ENCODE assay signal across 22 cellular contexts in the genomic region with DNA sequence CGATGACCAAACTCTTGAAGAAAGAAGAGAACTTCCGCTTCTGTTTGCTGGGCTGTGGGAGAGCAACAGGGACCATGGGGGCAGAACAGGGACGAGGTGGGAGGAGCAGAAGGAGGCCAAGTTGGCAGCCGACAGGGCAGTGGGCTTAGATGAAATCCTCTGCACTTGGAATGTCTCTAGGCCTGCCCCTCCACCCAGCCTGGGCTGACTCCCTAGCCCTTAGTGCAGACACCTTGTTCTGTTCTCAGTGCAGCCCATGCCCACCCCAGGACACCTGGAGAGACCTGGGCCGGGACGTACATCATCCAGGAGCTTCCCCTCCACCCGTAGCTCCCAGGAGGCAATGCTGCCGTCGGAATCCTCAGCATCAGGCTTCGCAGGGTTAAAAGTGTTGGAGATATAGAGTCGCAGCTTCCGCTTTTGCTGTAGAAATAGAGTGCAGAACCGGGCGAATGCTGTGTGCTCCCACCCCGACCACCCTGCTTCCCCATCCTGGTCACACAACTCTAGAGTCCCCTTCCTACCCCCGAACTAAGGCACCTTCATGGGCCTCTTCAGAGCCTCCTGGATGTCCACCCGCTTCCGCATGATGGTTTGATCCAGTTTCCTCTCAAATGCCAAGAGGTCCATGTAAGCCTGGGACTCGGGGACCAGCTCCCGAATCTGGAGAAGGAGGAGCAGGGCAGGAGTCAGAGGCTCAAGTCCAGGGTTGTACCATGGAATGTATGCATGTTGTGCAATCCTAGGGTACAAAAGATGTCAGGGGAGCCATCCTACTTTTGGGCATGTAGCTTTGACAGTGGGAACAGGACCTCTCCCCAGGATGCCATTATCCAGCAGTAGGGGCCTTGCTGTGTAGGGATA. TPM values are rescaled to one million over a fixed set of nuclear protein-coding genes. Genes with fewer than 3 reads are reported as not detected.
DNase-seq lines count a peak whose midpoint lies in the region; ATAC-seq and TF ChIP-seq lines count a peak whose summit lies in the region.
"Had no signal": no experiment of that assay in that cellular context is flagged by ENCODE, and none has a peak within 500 bp of the region (broad histone marks: within the 10 kb centered on the region; RNA-seq: fewer than 3 reads in every experiment).

No MANE protein-coding gene starts in this region.

- in situ Hi-C loops in GM23248 (cut with MboI): no loop called here

- POLR2A ChIA-PET in HCT116 (lab: Charles Lee): no interaction called here

- no peak overlapping the region for H4K91ac ChIP-seq in trophoblast cell (ENCODE audit: low read depth, low read length)

- H3F3A ChIP-seq in GM23248 (ENCODE audit: insufficient read depth): peaks cover 15% of the 10 kb centered on the region; the same call in 1 of the 2 replicates

- no peak overlapping the region for H3K4me3 ChIP-seq in HCT116 (replicated peaks in 1 of 2; ENCODE audit: low read depth in 1 of 2, low read length in 2 of 2)
- no peak overlapping the region for H3K4me3 ChIP-seq in adipocyte (ENCODE audit: low read length)
- H3K4me3 ChIP-seq in trophoblast cell (ENCODE audit: low read depth, low read length): no peak overlapping the region
- no peak overlapping the region for H3K4me3 ChIP-seq in GM23248
- H3K4me3 ChIP-seq: adrenal gland, uterus had no signal

- H3K4ac ChIP-seq in trophoblast cell (ENCODE audit: low read depth, low read length): no peak overlapping the region

- no peaks in the 10 kb centered on the region for H3K9me2 ChIP-seq in HCT116 (ENCODE audit: insufficient read depth)
- H3K9me2 ChIP-seq in GM23248 (ENCODE audit: insufficient read depth): no peaks in the 10 kb centered on the region

- no peak overlapping the region for H4K12ac ChIP-seq in trophoblast cell (ENCODE audit: low read depth, low read length)

- no peak overlapping the region for H3K18ac ChIP-seq in trophoblast cell (ENCODE audit: low read length)

- H3K9ac ChIP-seq in HCT116 (ENCODE audit: low read length) (no peak overlapping the region), adipocyte (ENCODE audit: low read length) (peak overlapping the region; percentile 7), trophoblast cell (ENCODE audit: low read length) (peak overlapping the region; percentile 28), GM23248 (no peak overlapping the region)

- intact Hi-C loops in HCT116 (cut with micrococcal nuclease): loop anchor here (10.0 kb wide), 1 partner anchor 118 kb away; no protein-coding TSS in a partner anchor

- H3K9me3 Mint-ChIP-seq in activated naive CD4-positive, alpha-beta T cell treated with anti-CD3 and anti-CD28 coated beads, Interleukin-2, amount 10 ng/mL, durations not matched to agents 7 days and 5 days: no peaks in the 10 kb centered on the region
- H3K9me3 Mint-ChIP-seq in activated naive CD4-positive, alpha-beta T cell treated with anti-CD3 and anti-CD28 coated beads, Interleukin-2, amount 50 U/mL, for 72 hours: no peaks in the 10 kb centered on the region
- H3K9me3 Mint-ChIP-seq: activated T-helper 2 cell treated with anti-CD3 and anti-CD28 coated beads, Interferon-gamma antibody, Interleukin-2, Interleukin-4, amounts not matched to agents 10 μg/mL and 5 μg/mL and 100 μg/mL, durations not matched to agents 14 hours and 24 hours and 36 hours had no signal

- H3K79me2 ChIP-seq in HCT116 (ENCODE audit: insufficient read depth, low read length) (no peaks in the 10 kb centered on the region), trophoblast cell (ENCODE audit: control insufficient read depth, insufficient read depth, low read length, poor library complexity) (no peaks in the 10 kb centered on the region), GM23248 (ENCODE audit: insufficient read depth) (peaks cover 30% of the 10 kb centered on the region)

- peak overlapping the region; percentile 11 for H3K27ac Mint-ChIP-seq in activated naive CD4-positive, alpha-beta T cell treated with anti-CD3 and anti-CD28 coated beads, Interleukin-2, amount 10 ng/mL, durations not matched to agents 7 days and 5 days
- H3K27ac Mint-ChIP-seq in activated naive CD4-positive, alpha-beta T cell treated with anti-CD3 and anti-CD28 coated beads, Interleukin-2, amount 50 U/mL, for 72 hours: peak overlapping the region in 1 of 2 donors; percentile 72
- H3K27ac Mint-ChIP-seq: activated T-helper 2 cell treated with anti-CD3 and anti-CD28 coated beads, Interferon-gamma antibody, Interleukin-2, Interleukin-4, amounts not matched to agents 10 μg/mL and 5 μg/mL and 100 μg/mL, durations not matched to agents 14 hours and 24 hours and 36 hours had no signal

- H3K14ac ChIP-seq in trophoblast cell (ENCODE audit: low read length): no peak overlapping the region

- H3K27ac ChIP-seq in HCT116 (ENCODE audit: low read depth, low read length) (no peak overlapping the region), trophoblast cell (ENCODE audit: low read depth, low read length) (no peak overlapping the region), GM23248 (no peak overlapping the region)
- H3K27ac ChIP-seq: uterus had no signal

- no peak overlapping the region for H2BK5ac ChIP-seq in trophoblast cell (ENCODE audit: low read depth, low read length, poor library complexity)

- TF ChIP-seq RAD21 in HCT116 (IDR thresholded peaks at IDR 0.05; ENCODE audit: low read depth): no peak

- peaks cover 9 to 24% of the 10 kb centered on the region in 2 experiments; a peak in 3 of 4 replicates for H3K36me3 ChIP-seq in HCT116 (ENCODE audit: control insufficient read depth in 1 of 2, insufficient read depth in 2 of 2, low read length in 2 of 2)
- H3K36me3 ChIP-seq in adipocyte (ENCODE audit: control insufficient read depth, insufficient read depth, low read length, severe bottlenecking): peaks cover 47% of the 10 kb centered on the region
- H3K36me3 ChIP-seq in trophoblast cell (ENCODE audit: control insufficient read depth in 1 of 2, insufficient read depth in 2 of 2, low read length in 2 of 2): peaks cover 33 to 35% of the 10 kb centered on the region in 2 experiments
- H3K36me3 ChIP-seq in GM23248 (ENCODE audit: low read depth): peaks cover 16% of the 10 kb centered on the region; the same call in 1 of the 2 replicates
- H3K36me3 ChIP-seq: uterus had no signal

- no peak overlapping the region for H4K8ac ChIP-seq in trophoblast cell (ENCODE audit: low read depth, low read length)

- no peaks in the 10 kb centered on the region for H3K79me1 ChIP-seq in trophoblast cell (ENCODE audit: low read length)

- H3K27me3 Mint-ChIP-seq in activated naive CD4-positive, alpha-beta T cell treated with anti-CD3 and anti-CD28 coated beads, Interleukin-2, amount 10 ng/mL, durations not matched to agents 7 days and 5 days: peaks cover 29% of the 10 kb centered on the region

- no peaks in the 10 kb centered on the region for H4K20me1 ChIP-seq in HCT116 (ENCODE audit: insufficient read depth)
- H4K20me1 ChIP-seq in GM23248 (ENCODE audit: insufficient read depth): no peaks in the 10 kb centered on the region

- no peak overlapping the region for H3K23ac ChIP-seq in trophoblast cell (ENCODE audit: low read length)

- H3K4me1 Mint-ChIP-seq in activated naive CD4-positive, alpha-beta T cell treated with anti-CD3 and anti-CD28 coated beads, Interleukin-2, amount 10 ng/mL, durations not matched to agents 7 days and 5 days: peaks cover 28% of the 10 kb centered on the region

- RAD21 ChIA-PET in HCT116 (lab: Charles Lee; ENCODE audit: low non-redundant PET in 1 of 2, low total read pairs in 2 of 2, uncharacterized antibody in 2 of 2, unreplicated experiment in 2 of 2): no interaction called here

- WGBS in trophoblast cell (ENCODE audit: extremely low coverage, insufficient coverage, insufficient read length): no CpG with 5 or more reads among the region's 20 CpGs
- WGBS in GM23248 (ENCODE audit: low coverage in 1 of 2, low lambda C conversion rate in 2 of 2, missing lambda C conversion rate in 2 of 2), 2 experiments: 43% methylated on average over 20 of the region's 20 CpGs

- peak; percentile 20 for DNase-seq in activated naive CD4-positive, alpha-beta T cell treated with anti-CD3 and anti-CD28 coated beads, Interleukin-2, amount 10 ng/mL, durations not matched to agents 7 days and 5 days
- no peak for DNase-seq in activated naive CD4-positive, alpha-beta T cell treated with anti-CD3 and anti-CD28 coated beads, Interleukin-2, amount 50 U/mL, for 72 hours (ENCODE audit: low spot score in 2 of 2)
- DNase-seq in HCT116 (ENCODE audit: low read depth, low spot score) (no peak), adipocyte (ENCODE audit: low read depth) (no peak), trophoblast cell (no peak), GM23248 (no peak), hippocampal formation (lab: John Stamatoyannopoulos, UW) (no peak)
- DNase-seq: MM.1S; stimulated activated CD8-positive, alpha-beta memory T cell treated with anti-CD3 and anti-CD28 coated beads, Interleukin-4, amount 100 ng/mL, for 48 hours; uterus had no signal

- no peak overlapping the region for H2BK120ac ChIP-seq in trophoblast cell (ENCODE audit: insufficient read depth, low read length, poor library complexity)

- CTCF ChIA-PET in activated naive CD4-positive, alpha-beta T cell treated with anti-CD3 and anti-CD28 coated beads, Interleukin-2, amount 10 ng/mL, durations not matched to agents 7 days and 5 days (lab: Charles Lee): interaction anchor here (0.6 to 3.5 kb wide), 7 partner anchors 9 to 179 kb away, joined by 3 to 39 read pairs (median 14); partner anchors contain the start of gene CHPF2
- CTCF ChIA-PET in HCT116 (lab: Charles Lee): interaction anchor here (0.9 to 1.2 kb wide), 3 partner anchors 8 to 15 kb away, joined by 4 to 6 read pairs (median 5); no protein-coding TSS in a partner anchor

- H3K4me1 ChIP-seq in HCT116 (ENCODE audit: control insufficient read depth in 1 of 2, insufficient read depth in 2 of 2, low read length in 2 of 2): peaks cover 14 to 32% of the 10 kb centered on the region in 2 experiments
- H3K4me1 ChIP-seq in adipocyte (ENCODE audit: control insufficient read depth, insufficient read depth, low read length): peaks cover 44% of the 10 kb centered on the region
- H3K4me1 ChIP-seq in trophoblast cell (ENCODE audit: control insufficient read depth in 1 of 2, insufficient read depth in 2 of 2, low read length in 2 of 2): peaks cover 3 to 16% of the 10 kb centered on the region in 2 experiments
- 0 out of 2 replicates have a peak, but pooled peaks cover 4% of the 10 kb centered on the region for H3K4me1 ChIP-seq in GM23248 (ENCODE audit: insufficient read depth)

- no peak overlapping the region for H2AK5ac ChIP-seq in trophoblast cell (ENCODE audit: low read length)

- H2AFZ ChIP-seq in HCT116 (ENCODE audit: low read depth, low read length, poor library complexity, severe bottlenecking): no peak overlapping the region
- no peak overlapping the region for H2AFZ ChIP-seq in trophoblast cell (ENCODE audit: insufficient read depth, low read length, poor library complexity)
- H2AFZ ChIP-seq in GM23248: no peak overlapping the region

- H3K9me3 ChIP-seq in HCT116 (ENCODE audit: control insufficient read depth in 1 of 2, insufficient read depth in 1 of 2, low read depth in 1 of 2, low read length in 2 of 2) (no peaks in the 10 kb centered on the region), adipocyte (ENCODE audit: control insufficient read depth, low read length) (no peaks in the 10 kb centered on the region), trophoblast cell (ENCODE audit: insufficient read depth, low read depth, low read length) (no peaks in the 10 kb centered on the region), GM23248 (ENCODE audit: low read depth) (no peaks in the 10 kb centered on the region)
- H3K9me3 ChIP-seq: adrenal gland, gastroesophageal sphincter, uterus had no signal

- H3K4me2 ChIP-seq in HCT116 (ENCODE audit: low read length) (no peak overlapping the region), trophoblast cell (ENCODE audit: low read length) (no peak overlapping the region), GM23248 (ENCODE audit: unreplicated experiment) (no peak overlapping the region)

- no peak for ATAC-seq in activated naive CD4-positive, alpha-beta T cell treated with anti-CD3 and anti-CD28 coated beads, Interleukin-2, amount 50 U/mL, for 72 hours
- ATAC-seq in HCT116: no peak
- ATAC-seq in HG03280 (IDR thresholded peaks at IDR 0.05; ENCODE audit: unreplicated experiment): no peak
- ATAC-seq: esophagus mucosa, gastroesophageal sphincter had no signal

- no peak overlapping the region for H3K4me3 Mint-ChIP-seq in activated naive CD4-positive, alpha-beta T cell treated with anti-CD3 and anti-CD28 coated beads, Interleukin-2, amount 10 ng/mL, durations not matched to agents 7 days and 5 days

- H2BK12ac ChIP-seq in trophoblast cell (ENCODE audit: low read length): no peak overlapping the region

- H3K36me3 Mint-ChIP-seq in activated naive CD4-positive, alpha-beta T cell treated with anti-CD3 and anti-CD28 coated beads, Interleukin-2, amount 10 ng/mL, durations not matched to agents 7 days and 5 days: no peaks in the 10 kb centered on the region
- H3K36me3 Mint-ChIP-seq in activated naive CD4-positive, alpha-beta T cell treated with anti-CD3 and anti-CD28 coated beads, Interleukin-2, amount 50 U/mL, for 72 hours: no peaks in the 10 kb centered on the region

- BruUV-seq in HCT116 (replicated peaks; lab: Mats Ljungman, UMichigan): no TSS peak

- no peaks in the 10 kb centered on the region for H3K27me3 ChIP-seq in HCT116 (ENCODE audit: insufficient read depth, low read length)
- no peaks in the 10 kb centered on the region for H3K27me3 ChIP-seq in adipocyte (replicated peaks; ENCODE audit: control insufficient read depth, insufficient read depth, low read length)
- peaks cover 6% of the 10 kb centered on the region for H3K27me3 ChIP-seq in trophoblast cell (ENCODE audit: insufficient read depth, low read length)
- H3K27me3 ChIP-seq in GM23248 (replicated peaks; ENCODE audit: insufficient read depth): no peaks in the 10 kb centered on the region
- H3K27me3 ChIP-seq: adrenal gland, uterus had no signal

- TF ChIP-seq CTCF in HCT116 (IDR thresholded peaks at IDR 0.05 in 2 of 3, conservative IDR thresholded peaks at IDR 0.05 in 1 of 3; ENCODE audit: borderline replicate concordance in 1 of 3, insufficient read depth in 1 of 3, low read depth in 2 of 3, low read length in 2 of 3): no peak

- no peak for TF ChIP-seq POLR2A in HCT116 (IDR thresholded peaks at IDR 0.05; ENCODE audit: borderline replicate concordance, extremely low read depth, insufficient read depth, insufficient read length)

RNA-seq across cellular contexts. Expression of gene SMARCD3, which starts 6.1 kb away (rescaled TPM):
- total RNA-seq in activated naive CD4-positive, alpha-beta T cell treated with anti-CD3 and anti-CD28 coated beads, Interleukin-2, amount 50 U/mL, for 72 hours: 1 to 10 TPM; 2.4 to 10.0 TPM
- 30.3 TPM for total RNA-seq in HCT116 (2021; ENCODE audit: unreplicated experiment)
- 21.2 and 30.3 TPM in 2 replicates for polyA plus RNA-seq in HCT116 (2012)
- 11.3 and 11.7 TPM in 2 replicates for polyA plus RNA-seq in trophoblast cell (2013)
- total RNA-seq in GM23248 (2014; rRNA removed; shearing (Covaris generic)): 32.2 and 34.0 TPM in 2 replicates
- polyA plus RNA-seq in GM23248 (2016; fragmentation: Nextera tagmentation; extraction: Ambion mirVana): 19.8 and 22.4 TPM in 2 replicates

RNA-seq across cellular contexts. Expression of gene CHPF2, which starts 10.1 kb away (rescaled TPM):
- total RNA-seq in activated naive CD4-positive, alpha-beta T cell treated with anti-CD3 and anti-CD28 coated beads, Interleukin-2, amount 50 U/mL, for 72 hours: 10 to 100 TPM; 26.7 to 29.3 TPM
- total RNA-seq in HCT116 (2021; ENCODE audit: unreplicated experiment): 19.5 TPM
- polyA plus RNA-seq in HCT116 (2012): 7.6 and 8.2 TPM in 2 replicates
- polyA plus RNA-seq in trophoblast cell (2013): 22.6 and 24.6 TPM in 2 replicates
- 120 and 139 TPM in 2 replicates for total RNA-seq in GM23248 (2014; rRNA removed; shearing (Covaris generic))
- 48.0 and 51.3 TPM in 2 replicates for polyA plus RNA-seq in GM23248 (2016; fragmentation: Nextera tagmentation; extraction: Ambion mirVana)

RNA-seq across cellular contexts. Expression of gene ABCF2, which starts 15.4 kb away (rescaled TPM):
- 10 to 100 TPM; 23.5 to 33.6 TPM for total RNA-seq in activated naive CD4-positive, alpha-beta T cell treated with anti-CD3 and anti-CD28 coated beads, Interleukin-2, amount 50 U/mL, for 72 hours
- 63.7 TPM for total RNA-seq in HCT116 (2021; ENCODE audit: unreplicated experiment)
- polyA plus RNA-seq in HCT116 (2012): 29.9 and 39.4 TPM in 2 replicates
- polyA plus RNA-seq in trophoblast cell (2013): 25.9 and 26.8 TPM in 2 replicates
- 69.7 and 74.9 TPM in 2 replicates for total RNA-seq in GM23248 (2014; rRNA removed; shearing (Covaris generic))
- 40.7 and 40.9 TPM in 2 replicates for polyA plus RNA-seq in GM23248 (2016; fragmentation: Nextera tagmentation; extraction: Ambion mirVana)

RNA-seq across cellular contexts. Expression of gene H2BK1, which starts 32.1 kb away (rescaled TPM):
- total RNA-seq in activated naive CD4-positive, alpha-beta T cell treated with anti-CD3 and anti-CD28 coated beads, Interleukin-2, amount 50 U/mL, for 72 hours: 1 to 10 TPM in 1 of 2 donors, not detected in 1; 1.2 TPM
- total RNA-seq in HCT116 (2021; ENCODE audit: unreplicated experiment): 0.69 TPM
- not detected in 2 replicates for polyA plus RNA-seq in HCT116 (2012)
- not detected in 2 replicates for polyA plus RNA-seq in trophoblast cell (2013)
- total RNA-seq in GM23248 (2014; rRNA removed; shearing (Covaris generic)): not detected in 2 replicates
- not detected in 2 replicates for polyA plus RNA-seq in GM23248 (2016; fragmentation: Nextera tagmentation; extraction: Ambion mirVana)
- total RNA-seq: activated CD8-positive, alpha-beta memory T cell treated with anti-CD3 and anti-CD28 coated beads for 36 hours; activated T-helper 2 cell treated with anti-CD3 and anti-CD28 coated beads, Interferon-gamma antibody, Interleukin-2, Interleukin-4, amounts not matched to agents 10 μg/mL and 5 μg/mL and 100 μg/mL, durations not matched to agents 14 hours and 24 hours and 36 hours; adrenal gland; cardiac septum; Daoy; esophagus mucosa; gastroesophageal sphincter; pulmonary artery endothelial cell; SK-MEL-5; subcutaneous adipose tissue had no signal
- polyA plus RNA-seq: adrenal gland, neural cell had no signal

RNA-seq across cellular contexts. Expression of gene ASB10, which starts 55.4 kb away (rescaled TPM):
- not detected for total RNA-seq in activated naive CD4-positive, alpha-beta T cell treated with anti-CD3 and anti-CD28 coated beads, Interleukin-2, amount 50 U/mL, for 72 hours
- total RNA-seq in HCT116 (2021; ENCODE audit: unreplicated experiment): not detected
- not detected in 2 replicates for polyA plus RNA-seq in HCT116 (2012)
- polyA plus RNA-seq in trophoblast cell (2013): not detected in 2 replicates
- total RNA-seq in GM23248 (2014; rRNA removed; shearing (Covaris generic)): not detected in 2 replicates
- not detected in 2 replicates for polyA plus RNA-seq in GM23248 (2016; fragmentation: Nextera tagmentation; extraction: Ambion mirVana)
- total RNA-seq: activated CD8-positive, alpha-beta memory T cell treated with anti-CD3 and anti-CD28 coated beads for 36 hours; activated T-helper 2 cell treated with anti-CD3 and anti-CD28 coated beads, Interferon-gamma antibody, Interleukin-2, Interleukin-4, amounts not matched to agents 10 μg/mL and 5 μg/mL and 100 μg/mL, durations not matched to agents 14 hours and 24 hours and 36 hours; adrenal gland; Daoy; esophagus mucosa; gastroesophageal sphincter; pulmonary artery endothelial cell; SK-MEL-5; subcutaneous adipose tissue; uterus had no signal
- polyA plus RNA-seq: adrenal gland, neural cell had no signal

Comparison
In these comparisons a context has a peak if more than half of its experiments do, and no peak if none do; other contexts are left out.
1. H3K9ac ChIP-seq: peak in adipocyte (single experiment) and trophoblast cell (single experiment); none in HCT116 (single experiment) and GM23248 (single experiment).